13 cellular contexts compared by ENCODE assay signal in genomic region chr4:26753642-26754041, GRCh38.
DNase-seq lines count a peak whose midpoint lies in the region; ATAC-seq and TF ChIP-seq lines count a peak whose summit lies in the region.
"Had no signal": no experiment of that assay in that cellular context is flagged by ENCODE, and none has a peak within 500 bp of the region (broad histone marks: within the 10 kb centered on the region; RNA-seq: fewer than 3 reads in every experiment).

No MANE protein-coding gene starts in this region.

- H3K36me3 ChIP-seq in PC-3 (ENCODE audit: low read depth, low read length): no peaks in the 10 kb centered on the region
- peaks cover 5 to 34% of the 10 kb centered on the region in 2 donors for H3K36me3 ChIP-seq in gastroesophageal sphincter
- H3K36me3 ChIP-seq in osteoblast (ENCODE audit: insufficient read depth, low read length): peaks cover 42% of the 10 kb centered on the region
- H3K36me3 ChIP-seq in Peyer's patch: no peaks in the 10 kb centered on the region

- no peak for TF ChIP-seq EP300 in gastroesophageal sphincter (IDR thresholded peaks at IDR 0.05)

- WGBS in gastroesophageal sphincter (ENCODE audit: low coverage in 1 of 2), 2 donors: 43 to 100% methylated on average over 1 to 8 of the region's 10 CpGs

- ATAC-seq in PC-3 (peak; percentile 71), gastroesophageal sphincter (peak; percentile 51)
- ATAC-seq: esophagus mucosa had no signal

- H2AFZ ChIP-seq in PC-3 (ENCODE audit: low read length) (no peak overlapping the region), osteoblast (ENCODE audit: low read length) (no peak overlapping the region)

- POLR2A ChIA-PET in PC-3 (lab: Charles Lee; ENCODE audit: unreplicated experiment): no interaction called here

- H3K4me1 ChIP-seq in PC-3 (ENCODE audit: insufficient read depth, low read length) (peaks cover 9% of the 10 kb centered on the region), gastroesophageal sphincter (peaks cover 0 to 7% (median 0%) of the 10 kb centered on the region in 3 donors), osteoblast (ENCODE audit: insufficient read depth, low read length) (peaks cover 4% of the 10 kb centered on the region), Peyer's patch (no peaks in the 10 kb centered on the region)

- TF ChIP-seq CTCF in PC-3 (conservative IDR thresholded peaks at IDR 0.05; ENCODE audit: low read depth, low read length) (no peak), gastroesophageal sphincter (IDR thresholded peaks at IDR 0.05) (no peak), osteoblast (IDR thresholded peaks at IDR 0.05; ENCODE audit: extremely low read depth, low read depth, low read length) (no peak), Peyer's patch (IDR thresholded peaks at IDR 0.05) (no peak)

- H3K27ac ChIP-seq in PC-3 (ENCODE audit: low read length): no peak overlapping the region
- no peak overlapping the region for H3K27ac ChIP-seq in gastroesophageal sphincter
- H3K27ac ChIP-seq in osteoblast (ENCODE audit: low read depth, low read length): peak overlapping the region; percentile 49
- H3K27ac ChIP-seq in Peyer's patch: no peak overlapping the region
- H3K27ac ChIP-seq: BLaER1 treated with 17β-estradiol and CSF1 and Interleukin-3, amounts not matched to agents 10 nM and 100 nM had no signal

- TF ChIP-seq POLR2A in gastroesophageal sphincter (IDR thresholded peaks at IDR 0.05) (no peak), Peyer's patch (IDR thresholded peaks at IDR 0.05) (no peak), erythroblast (IDR thresholded peaks at IDR 0.05; ENCODE audit: low read length) (no peak)

- no peak overlapping the region for H3K9ac ChIP-seq in PC-3 (ENCODE audit: low read length)
- H3K9ac ChIP-seq: BLaER1 treated with 17β-estradiol and CSF1 and Interleukin-3, amounts not matched to agents 10 nM and 100 nM had no signal

- H3K4me2 ChIP-seq in PC-3 (ENCODE audit: low read length): no peak overlapping the region
- no peak overlapping the region for H3K4me2 ChIP-seq in osteoblast (ENCODE audit: insufficient read depth, low read length)
- H3K4me2 ChIP-seq: BLaER1 treated with 17β-estradiol and CSF1 and Interleukin-3, amounts not matched to agents 10 nM and 100 nM had no signal

- intact Hi-C loops in PC-3 (cut with micrococcal nuclease): no loop called here

- no peaks in the 10 kb centered on the region for H3K9me3 ChIP-seq in PC-3 (ENCODE audit: low read length)
- no peaks in the 10 kb centered on the region for H3K9me3 ChIP-seq in gastroesophageal sphincter
- H3K9me3 ChIP-seq in osteoblast (ENCODE audit: low read depth, low read length): no peaks in the 10 kb centered on the region
- no peaks in the 10 kb centered on the region for H3K9me3 ChIP-seq in Peyer's patch

- CTCF ChIA-PET in PC-3 (lab: Charles Lee): no interaction called here

- H3K27me3 ChIP-seq in PC-3 (ENCODE audit: low read length) (no peaks in the 10 kb centered on the region), gastroesophageal sphincter (no peaks in the 10 kb centered on the region), osteoblast (ENCODE audit: insufficient read depth, low read length) (no peaks in the 10 kb centered on the region), Peyer's patch (no peaks in the 10 kb centered on the region)
- H3K27me3 ChIP-seq: BLaER1 treated with 17β-estradiol and CSF1 and Interleukin-3, amounts not matched to agents 10 nM and 100 nM had no signal

- no peaks in the 10 kb centered on the region for H3K79me2 ChIP-seq in PC-3 (ENCODE audit: low read length)
- no peaks in the 10 kb centered on the region for H3K79me2 ChIP-seq in osteoblast (ENCODE audit: insufficient read depth, low read length)

- BruUV-seq in PC-3 (replicated peaks; lab: Mats Ljungman, UMichigan): no TSS peak

- H3F3A ChIP-seq in PC-3 (ENCODE audit: low read length, unreplicated experiment): no peaks in the 10 kb centered on the region

- no peaks in the 10 kb centered on the region for H3K9me2 ChIP-seq in PC-3 (replicated peaks; ENCODE audit: low read length)

- peak; percentile 11 for DNase-seq in Daoy (ENCODE audit: low read depth)
- peak; percentile 32 for DNase-seq in PC-3
- peak; percentile 23 for DNase-seq in osteoblast (ENCODE audit: insufficient read length, low spot score, missing footprints)
- no peak for DNase-seq in GF-D8 (lab: John Stamatoyannopoulos, UW)
- no peak for DNase-seq in NCI-H1048 (lab: John Stamatoyannopoulos, UW)
- DNase-seq in Peyer's patch: no peak
- no peak for DNase-seq in erythroblast (lab: John Stamatoyannopoulos, UW)
- DNase-seq: activated T-cell treated with anti-CD3 and anti-CD28 coated beads, Interleukin-2, amount 50 U/mL, for 24 hours; NCI-H1694 treated with DMSO at 0.1 percent for 48 hours; RPMI8226 had no signal

- H3K4me3 ChIP-seq in PC-3 (ENCODE audit: low read length) (no peak overlapping the region), gastroesophageal sphincter (no peak overlapping the region), osteoblast (ENCODE audit: insufficient read depth, low read length) (no peak overlapping the region), Peyer's patch (no peak overlapping the region)
- H3K4me3 ChIP-seq: BLaER1 treated with 17β-estradiol and CSF1 and Interleukin-3, amounts not matched to agents 10 nM and 100 nM had no signal

- H4K20me1 ChIP-seq in PC-3 (ENCODE audit: low read length) (no peaks in the 10 kb centered on the region), osteoblast (ENCODE audit: insufficient read depth, low read length) (no peaks in the 10 kb centered on the region)
- H4K20me1 ChIP-seq: BLaER1 treated with 17β-estradiol and CSF1 and Interleukin-3, amounts not matched to agents 10 nM and 100 nM had no signal

Comparison
In these comparisons a context has a peak if more than half of its experiments do, and no peak if none do; other contexts are left out.
1. DNase-seq: peak in Daoy (single experiment), PC-3 (single experiment) and osteoblast (single experiment); none in GF-D8 (single experiment), NCI-H1048 (single experiment), Peyer's patch (0 of 3) and erythroblast (0 of 2).